Comparison of ENCODE assay signal across 1 cellular context in the genomic region with DNA sequence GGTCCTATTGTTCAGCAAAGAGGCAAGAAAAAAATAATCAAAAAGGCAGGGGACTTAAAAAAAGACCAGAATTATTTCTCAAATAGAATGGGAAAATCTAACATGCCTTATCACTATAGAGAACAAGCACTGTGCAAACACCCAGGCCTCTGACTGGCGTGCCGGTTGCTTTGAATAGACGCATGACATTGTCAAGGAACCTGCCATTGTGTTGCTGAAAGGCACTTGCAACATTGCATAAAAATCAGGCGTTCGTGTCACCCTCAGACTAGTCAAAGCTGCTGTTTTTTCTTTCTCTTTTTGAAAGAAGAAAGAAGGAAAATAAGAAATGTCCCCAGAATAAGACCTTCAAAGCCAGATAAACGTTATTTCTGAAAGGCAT.
TF ChIP-seq lines count a peak whose summit lies in the region.

No MANE protein-coding gene starts in this region.

TF ChIP-seq in GM23338, 12 proteins besides CTCF, POLR2A, EP300 and RAD21 (continued from another document):
- TF ChIP-seq, protein P1, sequence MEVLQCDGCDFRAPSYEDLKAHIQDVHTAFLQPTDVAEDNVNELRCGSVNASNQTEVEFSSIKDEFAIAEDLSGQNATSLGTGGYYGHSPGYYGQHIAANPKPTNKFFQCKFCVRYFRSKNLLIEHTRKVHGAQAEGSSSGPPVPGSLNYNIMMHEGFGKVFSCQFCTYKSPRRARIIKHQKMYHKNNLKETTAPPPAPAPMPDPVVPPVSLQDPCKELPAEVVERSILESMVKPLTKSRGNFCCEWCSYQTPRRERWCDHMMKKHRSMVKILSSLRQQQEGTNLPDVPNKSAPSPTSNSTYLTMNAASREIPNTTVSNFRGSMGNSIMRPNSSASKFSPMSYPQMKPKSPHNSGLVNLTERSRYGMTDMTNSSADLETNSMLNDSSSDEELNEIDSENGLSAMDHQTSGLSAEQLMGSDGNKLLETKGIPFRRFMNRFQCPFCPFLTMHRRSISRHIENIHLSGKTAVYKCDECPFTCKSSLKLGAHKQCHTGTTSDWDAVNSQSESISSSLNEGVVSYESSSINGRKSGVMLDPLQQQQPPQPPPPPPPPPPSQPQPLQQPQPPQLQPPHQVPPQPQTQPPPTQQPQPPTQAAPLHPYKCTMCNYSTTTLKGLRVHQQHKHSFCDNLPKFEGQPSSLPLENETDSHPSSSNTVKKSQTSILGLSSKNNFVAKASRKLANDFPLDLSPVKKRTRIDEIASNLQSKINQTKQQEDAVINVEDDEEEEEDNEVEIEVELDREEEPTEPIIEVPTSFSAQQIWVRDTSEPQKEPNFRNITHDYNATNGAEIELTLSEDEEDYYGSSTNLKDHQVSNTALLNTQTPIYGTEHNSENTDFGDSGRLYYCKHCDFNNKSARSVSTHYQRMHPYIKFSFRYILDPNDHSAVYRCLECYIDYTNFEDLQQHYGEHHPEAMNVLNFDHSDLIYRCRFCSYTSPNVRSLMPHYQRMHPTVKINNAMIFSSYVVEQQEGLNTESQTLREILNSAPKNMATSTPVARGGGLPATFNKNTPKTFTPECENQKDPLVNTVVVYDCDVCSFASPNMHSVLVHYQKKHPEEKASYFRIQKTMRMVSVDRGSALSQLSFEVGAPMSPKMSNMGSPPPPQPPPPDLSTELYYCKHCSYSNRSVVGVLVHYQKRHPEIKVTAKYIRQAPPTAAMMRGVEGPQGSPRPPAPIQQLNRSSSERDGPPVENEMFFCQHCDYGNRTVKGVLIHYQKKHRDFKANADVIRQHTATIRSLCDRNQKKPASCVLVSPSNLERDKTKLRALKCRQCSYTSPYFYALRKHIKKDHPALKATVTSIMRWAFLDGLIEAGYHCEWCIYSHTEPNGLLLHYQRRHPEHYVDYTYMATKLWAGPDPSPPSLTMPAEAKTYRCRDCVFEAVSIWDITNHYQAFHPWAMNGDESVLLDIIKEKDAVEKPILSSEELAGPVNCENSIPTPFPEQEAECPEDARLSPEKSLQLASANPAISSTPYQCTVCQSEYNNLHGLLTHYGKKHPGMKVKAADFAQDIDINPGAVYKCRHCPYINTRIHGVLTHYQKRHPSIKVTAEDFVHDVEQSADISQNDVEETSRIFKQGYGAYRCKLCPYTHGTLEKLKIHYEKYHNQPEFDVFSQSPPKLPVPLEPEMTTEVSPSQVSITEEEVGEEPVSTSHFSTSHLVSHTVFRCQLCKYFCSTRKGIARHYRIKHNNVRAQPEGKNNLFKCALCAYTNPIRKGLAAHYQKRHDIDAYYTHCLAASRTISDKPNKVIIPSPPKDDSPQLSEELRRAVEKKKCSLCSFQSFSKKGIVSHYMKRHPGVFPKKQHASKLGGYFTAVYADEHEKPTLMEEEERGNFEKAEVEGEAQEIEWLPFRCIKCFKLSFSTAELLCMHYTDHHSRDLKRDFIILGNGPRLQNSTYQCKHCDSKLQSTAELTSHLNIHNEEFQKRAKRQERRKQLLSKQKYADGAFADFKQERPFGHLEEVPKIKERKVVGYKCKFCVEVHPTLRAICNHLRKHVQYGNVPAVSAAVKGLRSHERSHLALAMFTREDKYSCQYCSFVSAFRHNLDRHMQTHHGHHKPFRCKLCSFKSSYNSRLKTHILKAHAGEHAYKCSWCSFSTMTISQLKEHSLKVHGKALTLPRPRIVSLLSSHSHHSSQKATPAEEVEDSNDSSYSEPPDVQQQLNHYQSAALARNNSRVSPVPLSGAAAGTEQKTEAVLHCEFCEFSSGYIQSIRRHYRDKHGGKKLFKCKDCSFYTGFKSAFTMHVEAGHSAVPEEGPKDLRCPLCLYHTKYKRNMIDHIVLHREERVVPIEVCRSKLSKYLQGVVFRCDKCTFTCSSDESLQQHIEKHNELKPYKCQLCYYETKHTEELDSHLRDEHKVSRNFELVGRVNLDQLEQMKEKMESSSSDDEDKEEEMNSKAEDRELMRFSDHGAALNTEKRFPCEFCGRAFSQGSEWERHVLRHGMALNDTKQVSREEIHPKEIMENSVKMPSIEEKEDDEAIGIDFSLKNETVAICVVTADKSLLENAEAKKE (CRISPR knock-in tag; IDR thresholded peaks at IDR 0.05): no peak
- TF ChIP-seq ZNF114 (CRISPR knock-in tag; IDR thresholded peaks at IDR 0.05): no peak
- TF ChIP-seq ZNF331 (CRISPR knock-in tag; IDR thresholded peaks at IDR 0.05; ENCODE audit: low read depth): no peak
- TF ChIP-seq JUNB (IDR thresholded peaks at IDR 0.05; ENCODE audit: unreplicated experiment): no peak
- no peak for TF ChIP-seq CREB1 (CRISPR knock-in tag; IDR thresholded peaks at IDR 0.05; ENCODE audit: low read depth)
- TF ChIP-seq STAT1 (IDR thresholded peaks at IDR 0.05; ENCODE audit: unreplicated experiment): no peak
- TF ChIP-seq EZH2phosphoT487 (IDR thresholded peaks at IDR 0.05; ENCODE audit: unreplicated experiment): no peak
- TF ChIP-seq, protein P2, sequence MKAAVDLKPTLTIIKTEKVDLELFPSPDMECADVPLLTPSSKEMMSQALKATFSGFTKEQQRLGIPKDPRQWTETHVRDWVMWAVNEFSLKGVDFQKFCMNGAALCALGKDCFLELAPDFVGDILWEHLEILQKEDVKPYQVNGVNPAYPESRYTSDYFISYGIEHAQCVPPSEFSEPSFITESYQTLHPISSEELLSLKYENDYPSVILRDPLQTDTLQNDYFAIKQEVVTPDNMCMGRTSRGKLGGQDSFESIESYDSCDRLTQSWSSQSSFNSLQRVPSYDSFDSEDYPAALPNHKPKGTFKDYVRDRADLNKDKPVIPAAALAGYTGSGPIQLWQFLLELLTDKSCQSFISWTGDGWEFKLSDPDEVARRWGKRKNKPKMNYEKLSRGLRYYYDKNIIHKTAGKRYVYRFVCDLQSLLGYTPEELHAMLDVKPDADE (IDR thresholded peaks at IDR 0.05): no peak
- TF ChIP-seq POLR2AphosphoS5 (IDR thresholded peaks at IDR 0.05; ENCODE audit: low read depth): no peak
